Comparison of ENCODE assay signal across 8 cellular contexts in the genomic region with DNA sequence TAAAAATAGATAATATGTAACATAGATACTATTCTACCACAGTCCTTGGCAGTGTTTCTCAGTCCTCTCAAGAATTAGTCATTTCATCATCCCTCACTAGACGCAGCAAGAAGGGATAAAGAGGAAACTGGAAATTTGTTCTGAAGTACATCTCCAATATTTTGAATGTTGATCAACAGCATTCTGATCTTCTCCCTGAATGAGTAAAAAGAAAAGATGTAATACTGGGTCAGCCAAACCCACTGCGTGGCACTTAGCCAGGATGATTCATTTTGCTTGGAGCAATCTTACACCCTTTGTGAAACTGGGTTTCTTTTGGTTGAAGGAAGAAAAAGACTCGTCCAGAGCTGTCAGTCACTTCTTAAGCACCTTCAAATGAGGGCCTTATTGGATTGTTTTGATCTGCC. TPM values are rescaled to one million over a fixed set of nuclear protein-coding genes. Genes with fewer than 3 reads are reported as not detected.
DNase-seq lines count a peak whose midpoint lies in the region; ATAC-seq, FAIRE-seq and TF ChIP-seq lines count a peak whose summit lies in the region.

No MANE protein-coding gene starts in this region.

- peak; percentile 99 for ATAC-seq in activated T-cell treated with anti-CD3 and anti-CD28 coated beads, Interleukin-2, amount 50 U/mL, for 72 hours (replicated peaks in 1 of 2)
- ATAC-seq in left cardiac atrium (peak; percentile 67 to 95), GM19397 (IDR thresholded peaks at IDR 0.05; ENCODE audit: unreplicated experiment) (no peak), HepG2 (no peak)

- no peak overlapping the region for H3K4me3 ChIP-seq in HepG2 (replicated peaks in 1 of 3; ENCODE audit: insufficient read depth in 1 of 3, low read depth in 2 of 3, low read length in 3 of 3)

- POLR2A ChIA-PET in HepG2 (lab: Yijun Ruan, JAX), result no interaction called here

- TF ChIP-seq RAD21 in HepG2 (CRISPR knock-in tag; IDR thresholded peaks at IDR 0.05), result no peak

- H3K4me3 Mint-ChIP-seq in activated CD4-positive, alpha-beta T cell treated with anti-CD3 and anti-CD28 coated beads, Interleukin-2, amount 10 ng/mL, durations not matched to agents 24 days and 14 days, result no peak overlapping the region
- peak overlapping the region; percentile 36 to 40 for H3K4me3 Mint-ChIP-seq in activated T-cell treated with anti-CD3 and anti-CD28 coated beads, Interleukin-2, amount 50 U/mL, for 72 hours

- no peaks in the 10 kb centered on the region for H3K79me2 ChIP-seq in HepG2 (ENCODE audit: insufficient read depth, low read length)

- H3K9me3 Mint-ChIP-seq in activated CD4-positive, alpha-beta T cell treated with anti-CD3 and anti-CD28 coated beads, Interleukin-2, amount 10 ng/mL, durations not matched to agents 24 days and 14 days, result no peaks in the 10 kb centered on the region
- no peaks in the 10 kb centered on the region for H3K9me3 Mint-ChIP-seq in activated T-cell treated with anti-CD3 and anti-CD28 coated beads, Interleukin-2, amount 50 U/mL, for 72 hours

- H3K27me3 ChIP-seq in HepG2 (ENCODE audit: control insufficient read depth in 1 of 2, insufficient read depth in 2 of 2, low read length in 2 of 2), result no peaks in the 10 kb centered on the region

- DNase-seq in activated CD4-positive, alpha-beta T cell treated with anti-CD3 and anti-CD28 coated beads for 48 hours, result peak; percentile 87
- DNase-seq in activated CD4-positive, alpha-beta T cell treated with anti-CD3 and anti-CD28 coated beads, Interleukin-2, amount 10 ng/mL, durations not matched to agents 24 days and 14 days, result no peak
- peak in 62 of 76 experiments; percentile 4 to 71 (median 48) for DNase-seq in HUDEP-2 (lab: John Stamatoyannopoulos, UW; ENCODE audit: unreplicated experiment in 76 of 76)
- peak; percentile 85 to 88 for DNase-seq in activated T-cell treated with anti-CD3 and anti-CD28 coated beads, Interleukin-2, amount 50 U/mL, for 72 hours
- peak; percentile 81 for DNase-seq in left cardiac atrium
- DNase-seq in stimulated activated CD4-positive, alpha-beta T cell treated with anti-CD3 and anti-CD28 coated beads, Interleukin-1b, Interleukin-23, amount 100 ng/mL, for 24 hours (ENCODE audit: low read depth in 4 of 4, low spot score in 1 of 4), result peak in 3 of 4 experiments; percentile 14 to 57 (median 27)
- no peak for DNase-seq in HepG2 (ENCODE audit: low spot score)

- no peak overlapping the region for H3K27ac Mint-ChIP-seq in activated CD4-positive, alpha-beta T cell treated with anti-CD3 and anti-CD28 coated beads, Interleukin-2, amount 10 ng/mL, durations not matched to agents 24 days and 14 days
- peak overlapping the region; percentile 92 for H3K27ac Mint-ChIP-seq in activated T-cell treated with anti-CD3 and anti-CD28 coated beads, Interleukin-2, amount 50 U/mL, for 72 hours

- H3K36me3 Mint-ChIP-seq in activated CD4-positive, alpha-beta T cell treated with anti-CD3 and anti-CD28 coated beads, Interleukin-2, amount 10 ng/mL, durations not matched to agents 24 days and 14 days (ENCODE audit: low read depth), result peaks cover 4% of the 10 kb centered on the region
- H3K36me3 Mint-ChIP-seq in activated T-cell treated with anti-CD3 and anti-CD28 coated beads, Interleukin-2, amount 50 U/mL, for 72 hours (ENCODE audit: insufficient read depth in 2 of 2), result peaks cover 0 to 3% of the 10 kb centered on the region in 2 donors

- no peak overlapping the region for H3K9ac ChIP-seq in HepG2 (ENCODE audit: insufficient read depth, low read depth, low read length)

- TF ChIP-seq EP300 in HepG2 (IDR thresholded peaks at IDR 0.05; ENCODE audit: low read depth in 2 of 2, low read length in 2 of 2) (no peak), HepG2 (CRISPR knock-in tag; IDR thresholded peaks at IDR 0.05; ENCODE audit: borderline replicate concordance) (no peak)

- H3K4me1 ChIP-seq in HepG2 (ENCODE audit: insufficient read depth, low read length), result peaks cover 28% of the 10 kb centered on the region

- no peaks in the 10 kb centered on the region for H3K9me3 ChIP-seq in HepG2 (ENCODE audit: low read length)

- 96% methylated on average over 3 of the region's 3 CpGs for WGBS in HepG2 (ENCODE audit: low lambda C conversion rate)

- TF ChIP-seq CTCF in HepG2 (CRISPR knock-in tag; IDR thresholded peaks at IDR 0.05), result no peak

- no TSS peak for BruUV-seq in HepG2 (replicated peaks; lab: Mats Ljungman, UMichigan)

- TF ChIP-seq POLR2A in HepG2 (IDR thresholded peaks at IDR 0.05; ENCODE audit: insufficient read depth in 1 of 2, low read depth in 2 of 2, low read length in 2 of 2), result no peak

- CTCF ChIA-PET in HepG2 (lab: Yijun Ruan, JAX; ENCODE audit: low intra/inter-chr PET ratio, low total read pairs), result no interaction called here

- no peaks in the 10 kb centered on the region for H4K20me1 ChIP-seq in HepG2 (ENCODE audit: insufficient read depth, low read length)

- H3K27me3 Mint-ChIP-seq in activated CD4-positive, alpha-beta T cell treated with anti-CD3 and anti-CD28 coated beads, Interleukin-2, amount 10 ng/mL, durations not matched to agents 24 days and 14 days, result no peaks in the 10 kb centered on the region
- H3K27me3 Mint-ChIP-seq in activated T-cell treated with anti-CD3 and anti-CD28 coated beads, Interleukin-2, amount 50 U/mL, for 72 hours (ENCODE audit: low read depth), result no peaks in the 10 kb centered on the region

- no peaks in the 10 kb centered on the region; a peak in 2 of 5 replicates for H3K36me3 ChIP-seq in HepG2 (replicated peaks in 1 of 2; ENCODE audit: control insufficient read depth in 1 of 2, insufficient read depth in 2 of 2, low read length in 2 of 2)

- H3K4me2 ChIP-seq in HepG2 (ENCODE audit: low read depth, low read length), result no peak overlapping the region

- in situ Hi-C loops in HepG2 (cut with HindIII; ENCODE audit: extremely low pct_ligation_motif_present, low pct_unique_long_range_greater_than_20kb), result no loop called here

- intact Hi-C loops in activated CD4-positive, alpha-beta T cell treated with anti-CD3 and anti-CD28 coated beads, Interleukin-2, amount 10 ng/mL, durations not matched to agents 24 days and 14 days (cut with micrococcal nuclease), result no loop called here
- intact Hi-C loops in left cardiac atrium (cut with DNase I) (no loop called here), HepG2 (cut with micrococcal nuclease; ENCODE audit: unreplicated experiment) (loop anchor here (5.0 kb wide), 1 partner anchor 45 kb away; no protein-coding TSS in a partner anchor)

- no peak for FAIRE-seq in HepG2 (lab: Jason Lieb, UNC)

- no peak overlapping the region for H3K27ac ChIP-seq in HepG2 (ENCODE audit: extremely low read length, insufficient read depth, low read length)

- no peak overlapping the region for H2AFZ ChIP-seq in HepG2 (ENCODE audit: low read length)

- peaks cover 14% of the 10 kb centered on the region for H3K4me1 Mint-ChIP-seq in activated CD4-positive, alpha-beta T cell treated with anti-CD3 and anti-CD28 coated beads, Interleukin-2, amount 10 ng/mL, durations not matched to agents 24 days and 14 days
- H3K4me1 Mint-ChIP-seq in activated T-cell treated with anti-CD3 and anti-CD28 coated beads, Interleukin-2, amount 50 U/mL, for 72 hours (ENCODE audit: low read depth), result peaks cover 25% of the 10 kb centered on the region

RNA-seq across cellular contexts. Expression of gene TAF1B, which starts 54.1 kb away (rescaled TPM):
- total RNA-seq in activated CD4-positive, alpha-beta T cell treated with anti-CD3 and anti-CD28 coated beads, Interleukin-2, amount 10 ng/mL, durations not matched to agents 24 days and 14 days, result 21.9 and 22.7 TPM in 2 replicates
- total RNA-seq in activated T-cell treated with anti-CD3 and anti-CD28 coated beads, Interleukin-2, amount 50 U/mL, for 72 hours, result 10 to 100 TPM; 17.8 to 23.7 TPM
- total RNA-seq in left cardiac atrium (10 to 100 TPM in 1 of 2 donors, 1 to 10 TPM in 1; 8.1 to 11.0 TPM), HepG2 (2016; rRNA removed; fragmentation: Illumina TruSeq; extraction: Trizol) (27.7 and 34.0 TPM in 2 replicates)
- total RNA-seq in HepG2 (2016; cell fraction: cytosol; rRNA removed; fragmentation: Illumina TruSeq; extraction: Trizol; ENCODE audit: low read depth), result 6.1 and 6.8 TPM in 2 replicates
- total RNA-seq in HepG2 (2016; cell fraction: insoluble cytoplasmic fraction; rRNA removed; fragmentation: Illumina TruSeq; extraction: Trizol), result 26.3 and 35.7 TPM in 2 replicates
- total RNA-seq in HepG2 (2016; cell fraction: membrane; rRNA removed; fragmentation: Illumina TruSeq; extraction: Trizol), result 10.3 and 12.6 TPM in 2 replicates
- 33.1 and 35.1 TPM in 2 replicates for total RNA-seq in HepG2 (2016; cell fraction: nucleus; rRNA removed; fragmentation: Illumina TruSeq; extraction: Trizol)
- polyA plus RNA-seq in HepG2 (2011; rRNA removed), result 10.7 and 13.3 TPM in 2 replicates
- polyA plus RNA-seq in HepG2 (2011; cell fraction: cytosol; rRNA removed), result 4.8 and 6.4 TPM in 2 replicates
- polyA plus RNA-seq in HepG2 (2011; cell fraction: nucleus; rRNA removed), result 6.6 and 9.5 TPM in 2 replicates
- 8.9 and 14.8 TPM in 2 replicates for polyA plus RNA-seq in HepG2 (2012)
- 3.0 and 3.3 TPM in 2 replicates for polyA plus RNA-seq in HepG2 (2016; cell fraction: cytosol; fragmentation: Illumina TruSeq; extraction: Trizol; ENCODE audit: low read depth)
- polyA plus RNA-seq in HepG2 (2016; cell fraction: insoluble cytoplasmic fraction; fragmentation: Illumina TruSeq; extraction: Trizol; ENCODE audit: low read depth), result 30.6 and 33.2 TPM in 2 replicates
- 4.6 and 6.3 TPM in 2 replicates for polyA plus RNA-seq in HepG2 (2016; cell fraction: membrane; fragmentation: Illumina TruSeq; extraction: Trizol; ENCODE audit: low read depth)
- 20.1 and 24.0 TPM in 2 replicates for polyA plus RNA-seq in HepG2 (2016; cell fraction: nucleus; fragmentation: Illumina TruSeq; extraction: Trizol; ENCODE audit: insufficient read depth, low read depth)
- 9.4 and 16.3 TPM in 2 replicates for polyA minus RNA-seq in HepG2 (2011; rRNA and poly(A)+ RNA removed; ENCODE audit: low replicate concordance)
- polyA minus RNA-seq in HepG2 (2011; cell fraction: cytosol; rRNA and poly(A)+ RNA removed), result 14.0 and 16.2 TPM in 2 replicates
- polyA minus RNA-seq in HepG2 (2011; cell fraction: nucleus; rRNA and poly(A)+ RNA removed), result 90.8 and 101 TPM in 2 replicates

RNA-seq across cellular contexts. Expression of gene GRHL1, which starts 54.2 kb away (rescaled TPM):
- total RNA-seq in activated CD4-positive, alpha-beta T cell treated with anti-CD3 and anti-CD28 coated beads, Interleukin-2, amount 10 ng/mL, durations not matched to agents 24 days and 14 days, result 1.2 and 2.1 TPM in 2 replicates
- total RNA-seq in activated T-cell treated with anti-CD3 and anti-CD28 coated beads, Interleukin-2, amount 50 U/mL, for 72 hours, result 1 to 10 TPM in 1 of 2 donors, under 1 TPM in 1; 0.83 to 1.1 TPM
- total RNA-seq in left cardiac atrium (1 to 10 TPM; 1.4 to 5.7 TPM), HepG2 (2016; rRNA removed; fragmentation: Illumina TruSeq; extraction: Trizol) (10.6 and 12.0 TPM in 2 replicates)
- 5.6 and 8.3 TPM in 2 replicates for total RNA-seq in HepG2 (2016; cell fraction: cytosol; rRNA removed; fragmentation: Illumina TruSeq; extraction: Trizol; ENCODE audit: low read depth)
- 10.0 and 12.7 TPM in 2 replicates for total RNA-seq in HepG2 (2016; cell fraction: insoluble cytoplasmic fraction; rRNA removed; fragmentation: Illumina TruSeq; extraction: Trizol)
- total RNA-seq in HepG2 (2016; cell fraction: membrane; rRNA removed; fragmentation: Illumina TruSeq; extraction: Trizol), result 5.3 and 6.5 TPM in 2 replicates
- 19.5 and 21.6 TPM in 2 replicates for total RNA-seq in HepG2 (2016; cell fraction: nucleus; rRNA removed; fragmentation: Illumina TruSeq; extraction: Trizol)
- polyA plus RNA-seq in HepG2 (2011; rRNA removed), result 9.3 and 13.5 TPM in 2 replicates
- 4.2 and 6.2 TPM in 2 replicates for polyA plus RNA-seq in HepG2 (2011; cell fraction: cytosol; rRNA removed)
- polyA plus RNA-seq in HepG2 (2011; cell fraction: nucleus; rRNA removed), result 25.1 and 30.9 TPM in 2 replicates
- 7.4 and 11.8 TPM in 2 replicates for polyA plus RNA-seq in HepG2 (2012)
- 0.66 and 1.2 TPM in 2 replicates for polyA plus RNA-seq in HepG2 (2016; cell fraction: cytosol; fragmentation: Illumina TruSeq; extraction: Trizol; ENCODE audit: low read depth)
- polyA plus RNA-seq in HepG2 (2016; cell fraction: insoluble cytoplasmic fraction; fragmentation: Illumina TruSeq; extraction: Trizol; ENCODE audit: low read depth), result 8.6 and 8.8 TPM in 2 replicates
- 1.7 and 1.9 TPM in 2 replicates for polyA plus RNA-seq in HepG2 (2016; cell fraction: membrane; fragmentation: Illumina TruSeq; extraction: Trizol; ENCODE audit: low read depth)
- 24.2 and 25.3 TPM in 2 replicates for polyA plus RNA-seq in HepG2 (2016; cell fraction: nucleus; fragmentation: Illumina TruSeq; extraction: Trizol; ENCODE audit: insufficient read depth, low read depth)
- 9.4 and 18.5 TPM in 2 replicates for polyA minus RNA-seq in HepG2 (2011; rRNA and poly(A)+ RNA removed; ENCODE audit: low replicate concordance)
- polyA minus RNA-seq in HepG2 (2011; cell fraction: cytosol; rRNA and poly(A)+ RNA removed), result 4.8 and 5.4 TPM in 2 replicates
- polyA minus RNA-seq in HepG2 (2011; cell fraction: nucleus; rRNA and poly(A)+ RNA removed), result 36.2 and 51.6 TPM in 2 replicates

Comparison
In these comparisons a context has a peak if more than half of its experiments do, and no peak if none do; other contexts are left out.
1. DNase-seq: peak in activated CD4-positive, alpha-beta T cell treated with anti-CD3 and anti-CD28 coated beads for 48 hours (single experiment), HUDEP-2 (62 of 76), activated T-cell treated with anti-CD3 and anti-CD28 coated beads, Interleukin-2, amount 50 U/mL, for 72 hours (2 of 2), left cardiac atrium (single experiment) and stimulated activated CD4-positive, alpha-beta T cell treated with anti-CD3 and anti-CD28 coated beads, Interleukin-1b, Interleukin-23, amount 100 ng/mL, for 24 hours (3 of 4); none in activated CD4-positive, alpha-beta T cell treated with anti-CD3 and anti-CD28 coated beads, Interleukin-2, amount 10 ng/mL, durations not matched to agents 24 days and 14 days (single experiment) and HepG2 (single experiment).
2. ATAC-seq: peak in activated T-cell treated with anti-CD3 and anti-CD28 coated beads, Interleukin-2, amount 50 U/mL, for 72 hours (2 of 2) and left cardiac atrium (2 of 2); none in GM19397 (single experiment) and HepG2 (single experiment).